13 cellular contexts compared by ENCODE assay signal in the genomic region with DNA sequence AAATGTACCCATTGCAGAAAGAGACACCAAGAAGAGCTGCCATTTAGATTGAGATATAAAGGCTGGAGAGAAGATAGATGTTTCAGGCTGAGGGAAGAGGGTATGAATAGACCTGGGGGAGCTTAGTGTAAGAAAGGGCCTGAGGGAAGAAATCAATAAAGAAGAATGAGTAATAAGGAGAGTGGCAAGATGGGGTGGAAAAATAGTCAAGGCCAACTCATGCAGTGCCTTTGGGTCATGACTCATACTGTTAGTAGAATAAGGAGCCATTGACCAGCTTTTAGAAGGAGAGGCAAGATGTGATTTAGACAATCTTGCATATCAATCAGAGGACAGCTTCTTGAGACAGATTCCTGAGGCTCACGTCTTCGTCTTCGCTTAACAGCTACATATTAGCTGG.
DNase-seq lines count a peak whose midpoint lies in the region; ATAC-seq lines count a peak whose summit lies in the region.
"Had no signal": no experiment of that assay in that cellular context is flagged by ENCODE, and none has a peak within 500 bp of the region (broad histone marks: within the 10 kb centered on the region; RNA-seq: fewer than 3 reads in every experiment).

No MANE protein-coding gene starts in this region.

- ATAC-seq in HG02840 (IDR thresholded peaks at IDR 0.05; ENCODE audit: low FRiP score, unreplicated experiment) = no peak
- no peak for ATAC-seq in GM21717 (IDR thresholded peaks at IDR 0.05; ENCODE audit: unreplicated experiment)
- no peak for ATAC-seq in HG03097 (IDR thresholded peaks at IDR 0.05; ENCODE audit: low FRiP score, unreplicated experiment)
- ATAC-seq: left ventricle myocardium superior had no signal

- peak; percentile 20 for DNase-seq in AG20443 (ENCODE audit: low spot score)
- peak; percentile 29 for DNase-seq in GM04504 (ENCODE audit: low read depth)
- peak; percentile 20 for DNase-seq in T1000 (lab: John Stamatoyannopoulos, UW)
- DNase-seq in foreskin melanocyte = peak; percentile 94
- DNase-seq in GM03348 (ENCODE audit: low spot score) = no peak
- DNase-seq: activated CD4-positive, alpha-beta T cell treated with anti-CD3 and anti-CD28 coated beads for 1 hour; activated naive CD4-positive, alpha-beta T cell; Kasumi-1; left ventricle myocardium superior; testis had no signal
